Comparison of ENCODE assay signal across 27 cellular contexts in the genomic region with DNA sequence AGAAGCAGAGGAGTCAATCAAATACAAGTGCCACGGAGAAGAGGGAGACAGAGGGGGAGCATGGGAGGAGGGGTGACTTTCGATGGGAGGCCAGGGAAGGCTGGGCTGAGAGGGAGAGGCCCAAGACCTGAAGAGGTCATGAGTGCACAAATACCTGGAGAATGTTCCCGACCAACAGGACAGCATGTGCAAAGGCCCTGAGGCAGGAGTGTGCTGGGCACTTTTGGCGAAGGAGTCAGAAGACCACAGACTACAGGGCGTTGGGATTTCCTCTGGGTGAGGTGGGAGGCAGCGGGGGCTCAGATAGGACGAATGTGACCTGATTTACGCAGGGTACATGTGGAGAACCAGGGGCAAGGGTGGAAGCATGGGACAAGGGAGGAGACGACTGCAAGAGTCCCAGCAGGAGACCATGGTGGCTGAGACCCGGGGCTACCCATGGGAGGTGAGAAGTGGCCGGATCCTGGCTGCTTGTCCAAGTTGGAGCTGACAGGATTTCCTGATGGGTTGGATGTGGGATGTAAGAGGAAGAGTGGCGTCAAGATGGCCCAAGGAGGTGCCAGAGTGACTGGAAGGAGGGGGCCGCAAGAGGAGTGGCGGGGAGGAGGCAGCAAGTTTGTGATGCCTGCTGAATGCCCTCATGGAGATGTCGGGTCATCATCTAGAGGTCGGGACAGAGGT. TPM values are rescaled to one million over a fixed set of nuclear protein-coding genes. Genes with fewer than 3 reads are reported as not detected.
DNase-seq lines count a peak whose midpoint lies in the region; ATAC-seq and FAIRE-seq lines count a peak whose summit lies in the region.
"Had no signal": no experiment of that assay in that cellular context is flagged by ENCODE, and none has a peak within 500 bp of the region (broad histone marks: within the 10 kb centered on the region; RNA-seq: fewer than 3 reads in every experiment).

No MANE protein-coding gene starts in this region.

- H3K27ac ChIP-seq in CD4-positive, alpha-beta memory T cell (ENCODE audit: low read depth, low read length): no peak overlapping the region
- H3K27ac ChIP-seq: breast epithelium, coronary artery, gastroesophageal sphincter, HL-60, neural progenitor cell, prostate gland had no signal

- DNase-seq in CD4-positive, alpha-beta memory T cell: no peak
- no peak for DNase-seq in HTR-8/SVneo (ENCODE audit: insufficient read length, low spot score)
- no peak for DNase-seq in central memory CD8-positive, alpha-beta T cell (ENCODE audit: low spot score in 2 of 2)
- DNase-seq in natural killer cell treated with Interleukin-12 subunit alpha and Interleukin-12 subunit beta and Interleukin-15 and Interleukin-18, amount 100 ng/mL, for 72 hours (ENCODE audit: low spot score): no peak
- DNase-seq in GM19238 (ENCODE audit: insufficient read length, low spot score): no peak
- DNase-seq in SKM-1 treated with dmso at 0.1 percent for 144 hours (lab: John Stamatoyannopoulos, UW; ENCODE audit: unreplicated experiment): no peak
- DNase-seq in cardiac septum (ENCODE audit: low spot score): no peak
- DNase-seq: activated CD4-positive, alpha-beta T cell treated with anti-CD3 and anti-CD28 coated beads, Interleukin-2, amount 50 U/mL, for 1 hour; activated gamma-delta T cell; CD4-positive, alpha-beta T cell; NCI-H1105; NCI-H2029 treated with DMSO at 0.1 percent for 48 hours; NCI-H2227 treated with DMSO at 0.1 percent for 48 hours; NCI-H748 treated with DMSO at 0.1 percent for 48 hours; RPMI8226 had no signal

- CTCF ChIA-PET in CD4-positive, alpha-beta memory T cell (lab: Charles Lee; ENCODE audit: partially characterized antibody): no interaction called here

- H3K4me3 ChIP-seq in CD4-positive, alpha-beta memory T cell (ENCODE audit: low read length in 2 of 2): no peak overlapping the region
- H3K4me3 ChIP-seq: breast epithelium, coronary artery, gastroesophageal sphincter, neural progenitor cell, prostate gland had no signal

- H3K4me3 Mint-ChIP-seq in CD4-positive, alpha-beta memory T cell: peak overlapping the region in 6 of 8 donors; percentile 21 to 66 (median 47)
- no peak overlapping the region for H3K4me3 Mint-ChIP-seq in central memory CD8-positive, alpha-beta T cell
- H3K4me3 Mint-ChIP-seq in natural killer cell treated with Interleukin-12 subunit alpha and Interleukin-12 subunit beta and Interleukin-15 and Interleukin-18, amount 100 ng/mL, for 72 hours: peak overlapping the region; percentile 4
- H3K4me3 Mint-ChIP-seq: CD4-positive, alpha-beta T cell; neural progenitor cell; T-helper 2 cell treated with Interferon-gamma antibody and Interleukin-4, amounts not matched to agents 5 μg/mL and 100 μg/mL, for 36 hours; type B pancreatic cell had no signal

- peaks cover 0 to 6% (median under 1%) of the 10 kb centered on the region in 8 donors for H3K9me3 Mint-ChIP-seq in CD4-positive, alpha-beta memory T cell
- H3K9me3 Mint-ChIP-seq in central memory CD8-positive, alpha-beta T cell: no peaks in the 10 kb centered on the region
- H3K9me3 Mint-ChIP-seq in natural killer cell treated with Interleukin-12 subunit alpha and Interleukin-12 subunit beta and Interleukin-15 and Interleukin-18, amount 100 ng/mL, for 72 hours: peaks cover 7% of the 10 kb centered on the region
- H3K9me3 Mint-ChIP-seq: type B pancreatic cell had no signal

- no peak for ATAC-seq in central memory CD8-positive, alpha-beta T cell (replicated peaks; ENCODE audit: extremely low read depth, poor library complexity, severe bottlenecking)
- ATAC-seq in natural killer cell treated with Interleukin-12 subunit alpha and Interleukin-12 subunit beta and Interleukin-15 and Interleukin-18, amount 100 ng/mL, for 72 hours: no peak
- ATAC-seq in HG03135 (IDR thresholded peaks at IDR 0.05; ENCODE audit: unreplicated experiment): no peak
- ATAC-seq: gastroesophageal sphincter, HCT116 had no signal

- peaks cover 15% of the 10 kb centered on the region for H3K36me3 ChIP-seq in CD4-positive, alpha-beta memory T cell (ENCODE audit: insufficient read depth, low read length)
- H3K36me3 ChIP-seq: breast epithelium, gastroesophageal sphincter, neural progenitor cell, prostate gland had no signal

- no peaks in the 10 kb centered on the region for H3K27me3 ChIP-seq in CD4-positive, alpha-beta memory T cell (ENCODE audit: insufficient read depth, low read length)
- H3K27me3 ChIP-seq: breast epithelium, neural progenitor cell had no signal

- peaks cover 64 to 100% (median 83%) of the 10 kb centered on the region in 4 donors for H3K4me1 Mint-ChIP-seq in CD4-positive, alpha-beta memory T cell
- H3K4me1 Mint-ChIP-seq in central memory CD8-positive, alpha-beta T cell: peaks cover 92% of the 10 kb centered on the region
- H3K4me1 Mint-ChIP-seq in natural killer cell treated with Interleukin-12 subunit alpha and Interleukin-12 subunit beta and Interleukin-15 and Interleukin-18, amount 100 ng/mL, for 72 hours (ENCODE audit: low read depth in 2 of 2): peaks cover 68 to 78% of the 10 kb centered on the region in 2 donors

- H3K27ac Mint-ChIP-seq in CD4-positive, alpha-beta memory T cell: peak overlapping the region; percentile 48 to 77 (median 73)
- peak overlapping the region; percentile 58 for H3K27ac Mint-ChIP-seq in central memory CD8-positive, alpha-beta T cell (ENCODE audit: low read depth)
- peak overlapping the region; percentile 27 to 89 for H3K27ac Mint-ChIP-seq in natural killer cell treated with Interleukin-12 subunit alpha and Interleukin-12 subunit beta and Interleukin-15 and Interleukin-18, amount 100 ng/mL, for 72 hours
- H3K27ac Mint-ChIP-seq: CD4-positive, alpha-beta T cell; neural progenitor cell; T-helper 2 cell treated with Interferon-gamma antibody and Interleukin-4, amounts not matched to agents 5 μg/mL and 100 μg/mL, for 36 hours; type B pancreatic cell had no signal

- peaks cover 96% of the 10 kb centered on the region for H3K4me1 ChIP-seq in CD4-positive, alpha-beta memory T cell (ENCODE audit: insufficient read depth, low read length)
- H3K4me1 ChIP-seq: breast epithelium, neural progenitor cell, prostate gland had no signal

- peak; percentile 83 for FAIRE-seq in HTR-8/SVneo (lab: Jason Lieb, UNC)
- FAIRE-seq: endometrium, islet of Langerhans had no signal

- no peaks in the 10 kb centered on the region for H3K27me3 Mint-ChIP-seq in CD4-positive, alpha-beta memory T cell
- no peaks in the 10 kb centered on the region for H3K27me3 Mint-ChIP-seq in central memory CD8-positive, alpha-beta T cell
- H3K27me3 Mint-ChIP-seq in natural killer cell treated with Interleukin-12 subunit alpha and Interleukin-12 subunit beta and Interleukin-15 and Interleukin-18, amount 100 ng/mL, for 72 hours: no peaks in the 10 kb centered on the region
- H3K27me3 Mint-ChIP-seq: CD4-positive, alpha-beta T cell had no signal

- H3K36me3 Mint-ChIP-seq in CD4-positive, alpha-beta memory T cell: peaks cover 54 to 59% of the 10 kb centered on the region in 2 donors
- peaks cover 24% of the 10 kb centered on the region for H3K36me3 Mint-ChIP-seq in central memory CD8-positive, alpha-beta T cell (ENCODE audit: insufficient read depth)
- H3K36me3 Mint-ChIP-seq in natural killer cell treated with Interleukin-12 subunit alpha and Interleukin-12 subunit beta and Interleukin-15 and Interleukin-18, amount 100 ng/mL, for 72 hours: peaks cover 24% of the 10 kb centered on the region

- intact Hi-C loops in CD4-positive, alpha-beta memory T cell (cut with micrococcal nuclease): no loop called here
- intact Hi-C loops in cardiac septum (cut with DNase I): no loop called here

- POLR2A ChIA-PET in CD4-positive, alpha-beta memory T cell (lab: Charles Lee; ENCODE audit: partially characterized antibody): interaction anchor here (1.1 to 1.2 kb wide), 2 partner anchors 17 to 44 kb away, joined by 3 read pairs; no protein-coding TSS in a partner anchor

- peaks cover 0 to 7% of the 10 kb centered on the region in 2 donors for H3K9me3 ChIP-seq in CD4-positive, alpha-beta memory T cell (ENCODE audit: control insufficient read depth in 1 of 2, low read length in 2 of 2)
- H3K9me3 ChIP-seq: prostate gland had no signal

RNA-seq across cellular contexts. Expression of a gene that starts 23.4 kb away (rescaled TPM):
- 100 to 1,000 TPM; 164 to 165 TPM for total RNA-seq in CD4-positive, alpha-beta memory T cell
- polyA plus RNA-seq in CD4-positive, alpha-beta memory T cell: 10 to 100 TPM; 10.6 to 79.6 TPM
- 100 to 1,000 TPM; 132 to 167 TPM for total RNA-seq in natural killer cell treated with Interleukin-12 subunit alpha and Interleukin-12 subunit beta and Interleukin-15 and Interleukin-18, amount 100 ng/mL, for 72 hours
- total RNA-seq in cardiac septum: 13.9 TPM
